1 cellular context compared by ENCODE assay signal in genomic region chr1:186967659-186968394, GRCh38.
TF ChIP-seq lines count a peak whose summit lies in the region.

No MANE protein-coding gene starts in this region.

TF ChIP-seq in GM23338, 12 proteins besides CTCF, POLR2A, EP300 and RAD21 (continued from another document):
- TF ChIP-seq ZNF462 (CRISPR knock-in tag; IDR thresholded peaks at IDR 0.05) (no peak), ZNF114 (CRISPR knock-in tag; IDR thresholded peaks at IDR 0.05) (no peak)
